8 cellular contexts compared by ENCODE assay signal in the genomic region with DNA sequence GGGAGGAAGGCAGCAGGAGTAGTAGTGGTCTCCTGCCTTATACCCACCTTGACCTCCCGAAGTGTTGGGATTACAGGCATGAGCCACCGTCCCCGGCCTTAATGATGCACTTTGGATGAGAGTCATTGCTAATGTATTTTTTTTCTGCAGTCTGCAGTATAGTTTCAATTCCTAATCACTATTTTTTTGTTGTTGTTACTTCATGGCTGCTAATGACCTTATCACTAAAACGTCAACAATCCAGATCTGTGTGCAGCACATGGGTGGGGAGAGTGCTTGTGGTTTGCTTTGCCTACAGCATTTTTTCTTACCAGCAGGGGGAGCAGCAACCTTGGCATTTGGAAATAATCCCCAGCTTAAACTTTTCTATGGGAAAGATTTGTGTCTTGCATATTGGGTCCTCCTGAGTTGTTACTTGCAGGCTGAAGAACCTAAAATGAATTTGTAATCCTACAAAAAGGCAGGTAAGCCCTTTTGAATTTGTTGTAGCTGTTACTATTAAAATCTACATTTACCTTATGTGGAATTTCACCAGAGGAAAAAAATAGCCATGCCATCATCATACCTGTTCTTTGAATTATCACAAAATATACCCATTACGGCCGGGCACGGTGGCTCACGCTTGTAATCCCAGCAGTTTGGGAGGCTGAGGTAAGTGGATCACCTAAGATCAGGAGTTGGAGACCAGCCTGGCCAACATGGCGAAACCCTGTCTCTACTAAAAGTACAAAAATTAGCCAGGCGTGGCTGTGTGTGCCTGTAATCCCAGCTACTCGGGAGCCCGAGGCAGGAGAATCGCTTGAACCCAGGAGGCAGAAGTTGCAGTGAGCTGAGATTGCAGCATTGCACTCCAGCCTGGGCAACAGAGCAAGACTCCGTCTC. TPM values are rescaled to one million over a fixed set of nuclear protein-coding genes. Genes with fewer than 3 reads are reported as not detected.
DNase-seq lines count a peak whose midpoint lies in the region; ATAC-seq, FAIRE-seq and TF ChIP-seq lines count a peak whose summit lies in the region.

No MANE protein-coding gene starts in this region.

- no peak overlapping the region for H3K56ac ChIP-seq in H1 (replicated peaks; ENCODE audit: insufficient read length, low read depth, low read length)

- H3K23ac ChIP-seq in H1 (ENCODE audit: insufficient read length), result no peak overlapping the region

- no peak overlapping the region for H4K5ac ChIP-seq in H1 (ENCODE audit: insufficient read length, low read depth, low read length)

- no peak overlapping the region for H2BK120ac ChIP-seq in H1 (replicated peaks; ENCODE audit: low read depth, low read length)

- no peaks in the 10 kb centered on the region for H3K9me3 ChIP-seq in H1 (ENCODE audit: insufficient read depth in 2 of 2, low read depth in 1 of 2, low read length in 1 of 2)

- H4K20me1 ChIP-seq in H1 (replicated peaks in 1 of 2; ENCODE audit: control insufficient read depth in 1 of 2, insufficient read depth in 2 of 2, low read length in 2 of 2), result no peaks in the 10 kb centered on the region

- no peak overlapping the region for H3K4ac ChIP-seq in H1 (replicated peaks; ENCODE audit: insufficient read length, low read depth, low read length)

- POLR2A ChIA-PET in H1 (lab: Charles Lee; ENCODE audit: partially characterized antibody), result no interaction called here

- H2BK15ac ChIP-seq in H1 (ENCODE audit: low read length), result no peak overlapping the region

- no peak overlapping the region for H3K4me3 ChIP-seq in H1 (ENCODE audit: extremely low read depth in 1 of 4, insufficient read depth in 2 of 4, low read depth in 3 of 4, low read length in 4 of 4)

- H2AK5ac ChIP-seq in H1 (ENCODE audit: low read depth, low read length), result no peak overlapping the region

- no peaks in the 10 kb centered on the region for H3K23me2 ChIP-seq in H1 (ENCODE audit: low read depth, low read length)

- no peak overlapping the region for H3K14ac ChIP-seq in H1 (ENCODE audit: insufficient read length)

- no peak overlapping the region for H2BK5ac ChIP-seq in H1 (ENCODE audit: low read depth, low read length)

- H3K4me2 ChIP-seq in H1 (ENCODE audit: insufficient read depth in 1 of 2, low read depth in 2 of 2, low read length in 2 of 2), result no peak overlapping the region

- peak; percentile 47 to 82 (median 73) for TF ChIP-seq CTCF in H1 (IDR thresholded peaks at IDR 0.05; ENCODE audit: control extremely low read depth in 1 of 3, insufficient read depth in 1 of 3, low read depth in 1 of 3, low read length in 3 of 3)

- TF ChIP-seq RAD21 in H1 (IDR thresholded peaks at IDR 0.05 in 1 of 2, conservative IDR thresholded peaks at IDR 0.05 in 1 of 2; ENCODE audit: low read depth in 2 of 2, low read length in 2 of 2), result peak; percentile 77 to 82

- no peak overlapping the region for H3K27ac ChIP-seq in H1 (ENCODE audit: low read depth, low read length)

- no peak overlapping the region for H3K18ac ChIP-seq in H1 (ENCODE audit: extremely low read depth, low read length)

- CTCF ChIA-PET in H1 (lab: Charles Lee; ENCODE audit: partially characterized antibody), result interaction anchor here (0.6 to 5.1 kb wide), 35 partner anchors 7 to 773 kb away, joined by 3 to 37 read pairs (median 4); a partner anchor contains a TSS

- no peak overlapping the region for H2AFZ ChIP-seq in H1 (ENCODE audit: low read length)

- no peak overlapping the region for H3K9ac ChIP-seq in H1 (replicated peaks in 1 of 4; ENCODE audit: extremely low read depth in 1 of 4, low read depth in 3 of 4, low read length in 3 of 4)

- no peak overlapping the region for H2BK20ac ChIP-seq in H1 (ENCODE audit: low read length)

- ATAC-seq in GM18498 (IDR thresholded peaks at IDR 0.05; ENCODE audit: unreplicated experiment) (peak; percentile 82), HG03175 (IDR thresholded peaks at IDR 0.05; ENCODE audit: unreplicated experiment) (peak; percentile 77)

- FAIRE-seq in A204.1 (lab: Jason Lieb, UNC) (peak; percentile 86), H1 (lab: Jason Lieb, UNC) (peak; percentile 76)

- no peaks in the 10 kb centered on the region for H3K36me3 ChIP-seq in H1 (ENCODE audit: control insufficient read depth in 2 of 4, insufficient read depth in 4 of 4, low read length in 3 of 4)

- TF ChIP-seq POLR2A in H1 (IDR thresholded peaks at IDR 0.05; ENCODE audit: control extremely low read depth in 1 of 2, low read depth in 2 of 2, low read length in 2 of 2), result no peak

- H2BK12ac ChIP-seq in H1 (ENCODE audit: low read depth, low read length), result no peak overlapping the region

- H3K4me1 ChIP-seq in H1 (replicated peaks in 1 of 4; ENCODE audit: control insufficient read depth in 3 of 4, insufficient read depth in 4 of 4, low read length in 3 of 4), result no peaks in the 10 kb centered on the region

- 85% methylated on average over 14 of the region's 14 CpGs; no CpG with 5 or more reads in 1 of the 2 experiments for WGBS in H1 (ENCODE audit: extremely low coverage in 1 of 2, insufficient coverage in 1 of 2, insufficient read length in 1 of 2, insufficient replicate concordance in 2 of 2, low coverage in 1 of 2, low lambda C conversion rate in 2 of 2, missing lambda C conversion rate in 1 of 2), 2 experiments

- no peaks in the 10 kb centered on the region for H3K27me3 ChIP-seq in H1 (replicated peaks in 1 of 4; ENCODE audit: control insufficient read depth in 3 of 4, extremely low read depth in 1 of 4, insufficient read depth in 3 of 4, low read length in 3 of 4)

- peak; percentile 24 for DNase-seq in NCI-H748 treated with DMSO at 0.1 percent for 48 hours (lab: John Stamatoyannopoulos, UW)
- peak; percentile 62 to 63 for DNase-seq in activated CD8-positive, alpha-beta memory T cell treated with anti-CD3 and anti-CD28 coated beads for 1 hour (ENCODE audit: extremely low read depth in 1 of 2, low read depth in 1 of 2)
- peak; percentile 21 to 79 for DNase-seq in H1 (ENCODE audit: low read depth in 1 of 2, low spot score in 2 of 2)
- DNase-seq in middle frontal gyrus (ENCODE audit: extremely low spot score, low spot score), result peak; percentile 41
- peak; percentile 58 to 78 for DNase-seq in stimulated activated CD8-positive, alpha-beta memory T cell treated with anti-CD3 and anti-CD28 coated beads, Interleukin-7, amount 100 ng/mL, for 4 hours (ENCODE audit: low read depth in 2 of 2)

- H4K91ac ChIP-seq in H1 (replicated peaks; ENCODE audit: insufficient read length, low read length), result no peak overlapping the region

- H4K8ac ChIP-seq in H1 (ENCODE audit: extremely low read depth, insufficient read depth, low read length), result no peak overlapping the region

- no peaks in the 10 kb centered on the region for H3K79me1 ChIP-seq in H1 (ENCODE audit: low read depth, low read length)

- H3K79me2 ChIP-seq in H1 (ENCODE audit: control insufficient read depth in 1 of 2, insufficient read depth in 2 of 2, low read length in 2 of 2), result no peaks in the 10 kb centered on the region

- no peak for TF ChIP-seq EP300 in H1 (IDR thresholded peaks at IDR 0.05; ENCODE audit: borderline replicate concordance in 1 of 2, low read depth in 2 of 2, low read length in 2 of 2)

TF ChIP-seq in H1, 55 proteins besides CTCF, POLR2A, EP300 and RAD21 (continues in another document):
- TF ChIP-seq SRF (IDR thresholded peaks at IDR 0.05; ENCODE audit: low read depth, low read length) (no peak), TEAD4 (IDR thresholded peaks at IDR 0.05; ENCODE audit: low read depth, low read length) (no peak; the same call in 1 of the 2 replicates)

RNA-seq across cellular contexts. Expression of a gene that starts 6.3 kb away (rescaled TPM):
- total RNA-seq in H1 (2021; fragmentation: NEBNext Ultra II Directional; extraction: Animal tissue kit (Norgen Biotek cat#: 25700)), result 8.3 and 9.5 TPM in 2 replicates
- 3.3 and 6.9 TPM in 2 replicates for polyA plus RNA-seq in H1 (2011; rRNA removed)
- 8.8 TPM for polyA plus RNA-seq in H1 (2011; cell fraction: cytosol; rRNA removed)
- 2.8 TPM for polyA plus RNA-seq in H1 (2011; cell fraction: nucleus; rRNA removed)
- 8.0 to 13.5 TPM (median 8.8 TPM) in 4 replicates for polyA plus RNA-seq in H1 (2012, experiment 1 of 2)
- polyA plus RNA-seq in H1 (2012, experiment 2 of 2), result 3.8 TPM
- polyA plus RNA-seq in H1 (2013, experiment 1 of 2), result 11.1 TPM
- polyA plus RNA-seq in H1 (2013, experiment 2 of 2), result 11.5 TPM
- polyA minus RNA-seq in H1 (2011; rRNA and poly(A)+ RNA removed), result 4.6 and 6.1 TPM in 2 replicates
- 3.1 TPM for polyA minus RNA-seq in H1 (2011; cell fraction: cytosol; rRNA and poly(A)+ RNA removed)
- polyA minus RNA-seq in H1 (2011; cell fraction: nucleus; rRNA and poly(A)+ RNA removed), result 8.7 TPM

RNA-seq across cellular contexts. Expression of a gene that starts 17.1 kb away (rescaled TPM):
- not detected in 2 replicates for total RNA-seq in H1 (2021; fragmentation: NEBNext Ultra II Directional; extraction: Animal tissue kit (Norgen Biotek cat#: 25700))
- not detected in 2 replicates for polyA plus RNA-seq in H1 (2011; rRNA removed)
- polyA plus RNA-seq in H1 (2011; cell fraction: cytosol; rRNA removed), result not detected
- not detected for polyA plus RNA-seq in H1 (2011; cell fraction: nucleus; rRNA removed)
- not detected in 4 replicates for polyA plus RNA-seq in H1 (2012, experiment 1 of 2)
- not detected for polyA plus RNA-seq in H1 (2012, experiment 2 of 2)
- polyA plus RNA-seq in H1 (2013, experiment 1 of 2), result not detected
- not detected for polyA plus RNA-seq in H1 (2013, experiment 2 of 2)
- not detected in 2 replicates for polyA minus RNA-seq in H1 (2011; rRNA and poly(A)+ RNA removed)
- not detected for polyA minus RNA-seq in H1 (2011; cell fraction: cytosol; rRNA and poly(A)+ RNA removed)
- not detected for polyA minus RNA-seq in H1 (2011; cell fraction: nucleus; rRNA and poly(A)+ RNA removed)

RNA-seq across cellular contexts. Expression of a gene that starts 31.7 kb away (rescaled TPM):
- not detected in 2 replicates for total RNA-seq in H1 (2021; fragmentation: NEBNext Ultra II Directional; extraction: Animal tissue kit (Norgen Biotek cat#: 25700))
- polyA plus RNA-seq in H1 (2011; rRNA removed), result 0.05 TPM in 1 of 2 replicates, not detected in the other
- 0.03 TPM for polyA plus RNA-seq in H1 (2011; cell fraction: cytosol; rRNA removed)
- not detected for polyA plus RNA-seq in H1 (2011; cell fraction: nucleus; rRNA removed)
- 0.04 to 0.15 TPM (median 0.07 TPM) in 3 of 4 replicates, not detected in the other for polyA plus RNA-seq in H1 (2012, experiment 1 of 2)
- polyA plus RNA-seq in H1 (2012, experiment 2 of 2), result not detected
- 0.02 TPM for polyA plus RNA-seq in H1 (2013, experiment 1 of 2)
- 0.06 TPM for polyA plus RNA-seq in H1 (2013, experiment 2 of 2)
- polyA minus RNA-seq in H1 (2011; rRNA and poly(A)+ RNA removed), result 0.10 TPM in 1 of 2 replicates, not detected in the other
- polyA minus RNA-seq in H1 (2011; cell fraction: cytosol; rRNA and poly(A)+ RNA removed), result not detected
- polyA minus RNA-seq in H1 (2011; cell fraction: nucleus; rRNA and poly(A)+ RNA removed), result not detected

RNA-seq across cellular contexts. Expression of a gene that starts 40.1 kb away (rescaled TPM):
- 0.11 TPM in 1 of 2 replicates, not detected in the other for total RNA-seq in H1 (2021; fragmentation: NEBNext Ultra II Directional; extraction: Animal tissue kit (Norgen Biotek cat#: 25700))
- polyA plus RNA-seq in H1 (2011; rRNA removed), result 0.03 and 0.06 TPM in 2 replicates
- 0.17 TPM for polyA plus RNA-seq in H1 (2011; cell fraction: cytosol; rRNA removed)
- 0.19 TPM for polyA plus RNA-seq in H1 (2011; cell fraction: nucleus; rRNA removed)
- polyA plus RNA-seq in H1 (2012, experiment 1 of 2), result 0.11 to 0.12 TPM in 2 of 4 replicates, not detected in the others
- not detected for polyA plus RNA-seq in H1 (2012, experiment 2 of 2)
- 0.04 TPM for polyA plus RNA-seq in H1 (2013, experiment 1 of 2)
- 0.11 TPM for polyA plus RNA-seq in H1 (2013, experiment 2 of 2)
- polyA minus RNA-seq in H1 (2011; rRNA and poly(A)+ RNA removed), result 0.06 and 0.34 TPM in 2 replicates
- not detected for polyA minus RNA-seq in H1 (2011; cell fraction: cytosol; rRNA and poly(A)+ RNA removed)
- not detected for polyA minus RNA-seq in H1 (2011; cell fraction: nucleus; rRNA and poly(A)+ RNA removed)
